In the genomic region with DNA sequence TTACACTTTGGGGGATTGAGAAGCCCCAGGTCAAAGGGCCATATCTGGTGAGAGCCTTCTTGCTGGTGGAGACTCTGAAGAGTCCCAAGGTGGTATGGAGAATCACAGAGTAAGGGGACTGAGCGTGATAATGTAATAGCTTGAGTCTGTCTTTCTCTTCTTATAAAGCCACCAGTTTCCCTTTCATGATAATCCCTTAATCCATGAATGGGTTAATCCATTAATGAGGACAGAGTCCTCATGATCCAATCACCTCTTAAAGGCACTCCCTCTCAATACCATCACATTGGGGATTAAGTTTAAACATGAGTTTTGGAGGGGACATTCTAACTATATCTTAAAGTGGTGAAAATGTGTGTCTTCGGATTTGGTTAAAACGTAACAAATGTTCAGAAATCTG, we compare ENCODE assay signal across 23 cellular contexts. TPM values are rescaled to one million over a fixed set of nuclear protein-coding genes. Genes with fewer than 3 reads are reported as not detected.
"Had no signal": no experiment of that assay in that cellular context is flagged by ENCODE, and none has a peak within 500 bp of the region (broad histone marks: within the 10 kb centered on the region; RNA-seq: fewer than 3 reads in every experiment).

No MANE protein-coding gene starts in this region.

- H3K4me1 ChIP-seq: esophagus squamous epithelium, gastroesophageal sphincter, right atrium auricular region, sigmoid colon had no signal

- H3K4me3 ChIP-seq: esophagus squamous epithelium, gastroesophageal sphincter, ovary, right atrium auricular region, sigmoid colon, skin epidermis, stomach, thoracic aorta had no signal

- DNase-seq: cortex of kidney; effector memory CD4-positive, alpha-beta T cell; esophagus squamous epithelium; foreskin fibroblast; glutamatergic neuron; islet precursor cell; natural killer cell; nucleus accumbens; ovary; sigmoid colon; stimulated activated CD4-positive, alpha-beta T cell treated with anti-CD3 and anti-CD28 coated beads, Interleukin-2, amount 100 ng/mL, for 24 hours; stimulated activated CD4-positive, alpha-beta T cell treated with anti-CD3 and anti-CD28 coated beads, Interleukin-4, amount 100 ng/mL, for 4 hours; stimulated activated naive CD4-positive, alpha-beta T cell; stomach; substantia nigra; trophoblast cell had no signal

- H3K9me3 Mint-ChIP-seq: mesothelial cell of epicardium, natural killer cell, neural crest cell had no signal

- H3K36me3 ChIP-seq: ovary had no signal

- H3K4me1 Mint-ChIP-seq: mesothelial cell of epicardium, neural crest cell had no signal

- ATAC-seq: gastroesophageal sphincter, left lobe of liver, natural killer cell had no signal

- H3K9me3 ChIP-seq: esophagus squamous epithelium, gastroesophageal sphincter, ovary, right atrium auricular region, sigmoid colon, stomach, thoracic aorta had no signal

- H3K4me3 Mint-ChIP-seq: mesothelial cell of epicardium, natural killer cell, neural crest cell had no signal

- H3K27ac Mint-ChIP-seq: mesothelial cell of epicardium, natural killer cell had no signal

- H3K27ac ChIP-seq: esophagus squamous epithelium, gastroesophageal sphincter, ovary, right atrium auricular region, sigmoid colon, skin epidermis, stomach, thoracic aorta had no signal

- H3K27me3 ChIP-seq: esophagus squamous epithelium, gastroesophageal sphincter, ovary, right atrium auricular region, sigmoid colon, stomach had no signal

RNA-seq across cellular contexts. Expression of gene TSLP, which starts 42.2 kb away (rescaled TPM):
- total RNA-seq: natural killer cell, neural crest cell had no signal
